1 cellular context compared by ENCODE assay signal in genomic region chr11:57306156-57306876, GRCh38.
TF ChIP-seq lines count a peak whose summit lies in the region.

No MANE protein-coding gene starts in this region.

TF ChIP-seq in HepG2, 621 proteins besides CTCF, POLR2A, EP300 and RAD21 (continued from another document):
- TF ChIP-seq MIER2 (CRISPR knock-in tag; IDR thresholded peaks at IDR 0.05) (no peak), JARID2 (CRISPR knock-in tag; IDR thresholded peaks at IDR 0.05; ENCODE audit: insufficient replicate concordance) (no peak), YEATS4 (CRISPR knock-in tag; IDR thresholded peaks at IDR 0.05; ENCODE audit: borderline replicate concordance) (no peak), KDM5A (IDR thresholded peaks at IDR 0.05; ENCODE audit: borderline replicate concordance, low read length) (no peak), SOX5 (CRISPR knock-in tag; IDR thresholded peaks at IDR 0.05; ENCODE audit: borderline replicate concordance) (peak; percentile 69), CBFB (CRISPR knock-in tag; IDR thresholded peaks at IDR 0.05) (no peak), FUBP1 (CRISPR knock-in tag; IDR thresholded peaks at IDR 0.05; ENCODE audit: borderline replicate concordance) (no peak), ZNF670 (CRISPR knock-in tag; IDR thresholded peaks at IDR 0.05; ENCODE audit: borderline replicate concordance) (no peak), SCMH1 (CRISPR knock-in tag; IDR thresholded peaks at IDR 0.05; ENCODE audit: borderline replicate concordance) (no peak), ZMAT3 (CRISPR knock-in tag; conservative IDR thresholded peaks at IDR 0.05) (no peak), MBD4 (IDR thresholded peaks at IDR 0.05; ENCODE audit: borderline replicate concordance, low read length) (no peak), ZHX1 (CRISPR knock-in tag; IDR thresholded peaks at IDR 0.05; ENCODE audit: low read depth) (no peak), ZNF839 (CRISPR knock-in tag; IDR thresholded peaks at IDR 0.05; ENCODE audit: borderline replicate concordance) (no peak), ZNF83 (CRISPR knock-in tag; IDR thresholded peaks at IDR 0.05; ENCODE audit: borderline replicate concordance) (no peak), TERF1 (CRISPR knock-in tag; IDR thresholded peaks at IDR 0.05) (no peak), ZNF20 (CRISPR knock-in tag; IDR thresholded peaks at IDR 0.05) (no peak), IKZF5 (CRISPR knock-in tag; IDR thresholded peaks at IDR 0.05) (no peak), IRF1 (CRISPR knock-in tag; IDR thresholded peaks at IDR 0.05; ENCODE audit: low read depth) (no peak), ZBTB25 (CRISPR knock-in tag; IDR thresholded peaks at IDR 0.05) (no peak), NFKB2 (CRISPR knock-in tag; IDR thresholded peaks at IDR 0.05; ENCODE audit: borderline replicate concordance) (no peak), POLR2G (IDR thresholded peaks at IDR 0.05; ENCODE audit: low read depth, low read length) (0 out of 2 replicates have a peak, but pooled peaks have one; percentile 32), TAF15 (IDR thresholded peaks at IDR 0.05; ENCODE audit: low read depth, low read length, poor library complexity, severe bottlenecking) (no peak), PHF20 (CRISPR knock-in tag; IDR thresholded peaks at IDR 0.05) (no peak), ZNF883 (CRISPR knock-in tag; IDR thresholded peaks at IDR 0.05; ENCODE audit: not compliant biosample characterization) (no peak), ZNF496 (CRISPR knock-in tag; IDR thresholded peaks at IDR 0.05; ENCODE audit: insufficient replicate concordance) (no peak), MLLT10 (CRISPR knock-in tag; IDR thresholded peaks at IDR 0.05) (no peak), BRCA1 (CRISPR knock-in tag; IDR thresholded peaks at IDR 0.05) (no peak), ZNF691 (CRISPR knock-in tag; IDR thresholded peaks at IDR 0.05; ENCODE audit: borderline replicate concordance, low read depth) (no peak), ZNF605 (CRISPR knock-in tag; IDR thresholded peaks at IDR 0.05) (no peak), NFIB (CRISPR knock-in tag; IDR thresholded peaks at IDR 0.05; ENCODE audit: borderline replicate concordance) (no peak), ZNF18 (CRISPR knock-in tag; IDR thresholded peaks at IDR 0.05; ENCODE audit: insufficient replicate concordance) (no peak), MAFF (IDR thresholded peaks at IDR 0.05; ENCODE audit: low read depth, low read length) (no peak), ELF3 (CRISPR knock-in tag; IDR thresholded peaks at IDR 0.05) (no peak), IKZF1 (IDR thresholded peaks at IDR 0.05) (no peak), ZNF563 (CRISPR knock-in tag; IDR thresholded peaks at IDR 0.05) (no peak), PHF8 (CRISPR knock-in tag; IDR thresholded peaks at IDR 0.05) (no peak), ZNF766 (CRISPR knock-in tag; IDR thresholded peaks at IDR 0.05; ENCODE audit: borderline replicate concordance) (no peak), ZNF343 (CRISPR knock-in tag; IDR thresholded peaks at IDR 0.05) (no peak), ZFY (CRISPR knock-in tag; IDR thresholded peaks at IDR 0.05) (no peak), MEIS1 (CRISPR knock-in tag; IDR thresholded peaks at IDR 0.05; ENCODE audit: borderline replicate concordance) (no peak)
